Comparison of ENCODE assay signal across 26 cellular contexts in genomic region chr10:72184156-72184555, GRCh38. TPM values are rescaled to one million over a fixed set of nuclear protein-coding genes. Genes with fewer than 3 reads are reported as not detected.
DNase-seq lines count a peak whose midpoint lies in the region; ATAC-seq, FAIRE-seq and TF ChIP-seq lines count a peak whose summit lies in the region.
"Had no signal": no experiment of that assay in that cellular context is flagged by ENCODE, and none has a peak within 500 bp of the region (broad histone marks: within the 10 kb centered on the region; RNA-seq: fewer than 3 reads in every experiment).

No MANE protein-coding gene starts in this region.

- no peaks in the 10 kb centered on the region for H3K79me2 ChIP-seq in HCT116 (ENCODE audit: insufficient read depth, low read length)

- H3K9me2 ChIP-seq in HCT116 (ENCODE audit: insufficient read depth), result no peaks in the 10 kb centered on the region

- intact Hi-C loops in HCT116 (cut with micrococcal nuclease), result no loop called here

- POLR2A ChIA-PET in HCT116 (lab: Charles Lee), result no interaction called here

- peak overlapping the region; percentile 64 for H3K27ac Mint-ChIP-seq in central memory CD8-positive, alpha-beta T cell (ENCODE audit: low read depth)
- H3K27ac Mint-ChIP-seq: CD14-positive monocyte; CD4-positive, alpha-beta memory T cell; CD4-positive, CD25-positive, alpha-beta regulatory T cell; CD8-positive, alpha-beta memory T cell had no signal

- no peak for DNase-seq in HCT116 (ENCODE audit: low read depth, low spot score)
- no peak for DNase-seq in central memory CD8-positive, alpha-beta T cell (ENCODE audit: low spot score in 2 of 2)
- no peak for DNase-seq in hepatic stellate cell (ENCODE audit: low spot score)
- no peak for DNase-seq in RCC 7860 (ENCODE audit: low spot score)
- DNase-seq: ACHN; BE2C; C1 segment of cervical spinal cord; CD4-positive, alpha-beta memory T cell; CD4-positive, CD25-positive, alpha-beta regulatory T cell; CD8-positive, alpha-beta memory T cell; COR-L47; DMS 273 treated with DMSO at 0.1 percent for 48 hours; DMS153; DMS53; DMS79; DND-41; EL; GF-D8 had no signal

- TF ChIP-seq CTCF in HCT116 (IDR thresholded peaks at IDR 0.05 in 2 of 3, conservative IDR thresholded peaks at IDR 0.05 in 1 of 3; ENCODE audit: borderline replicate concordance in 1 of 3, insufficient read depth in 1 of 3, low read depth in 2 of 3, low read length in 2 of 3), result no peak

- peaks cover 6% of the 10 kb centered on the region for H3K9me3 Mint-ChIP-seq in central memory CD8-positive, alpha-beta T cell

- H3K27me3 Mint-ChIP-seq in central memory CD8-positive, alpha-beta T cell, result no peaks in the 10 kb centered on the region
- H3K27me3 Mint-ChIP-seq: CD4-positive, alpha-beta memory T cell; CD4-positive, CD25-positive, alpha-beta regulatory T cell; CD8-positive, alpha-beta memory T cell had no signal

- ATAC-seq in HCT116 (no peak), HG03442 (IDR thresholded peaks at IDR 0.05; ENCODE audit: unreplicated experiment) (no peak)
- ATAC-seq in central memory CD8-positive, alpha-beta T cell (replicated peaks; ENCODE audit: extremely low read depth, poor library complexity, severe bottlenecking), result no peak

- no peak overlapping the region for H3K4me3 Mint-ChIP-seq in central memory CD8-positive, alpha-beta T cell
- H3K4me3 Mint-ChIP-seq: CD14-positive monocyte; CD4-positive, alpha-beta memory T cell; CD4-positive, CD25-positive, alpha-beta regulatory T cell; CD8-positive, alpha-beta memory T cell had no signal

- peaks cover 13% of the 10 kb centered on the region for H3K36me3 Mint-ChIP-seq in central memory CD8-positive, alpha-beta T cell (ENCODE audit: insufficient read depth)

- H3K9me3 ChIP-seq in HCT116 (ENCODE audit: control insufficient read depth in 1 of 2, insufficient read depth in 1 of 2, low read depth in 1 of 2, low read length in 2 of 2), result peaks cover 0 to 9% of the 10 kb centered on the region in 2 experiments; a peak in 3 of 4 replicates
- H3K9me3 ChIP-seq: BE2C had no signal

- no peaks in the 10 kb centered on the region for H3K4me1 ChIP-seq in HCT116 (ENCODE audit: control insufficient read depth in 1 of 2, insufficient read depth in 2 of 2, low read length in 2 of 2)

- CTCF ChIA-PET in HCT116 (lab: Charles Lee), result no interaction called here

- FAIRE-seq in A204.1 (lab: Jason Lieb, UNC), result peak; percentile 21
- peak; percentile 29 for FAIRE-seq in TTC549 (lab: Jason Lieb, UNC)
- FAIRE-seq in RCC 7860 (lab: Jason Lieb, UNC), result no peak
- FAIRE-seq: GM12891, GM19239 had no signal

- peaks cover 0 to 9% of the 10 kb centered on the region in 2 experiments; a peak in 1 of 4 replicates for H3K36me3 ChIP-seq in HCT116 (ENCODE audit: control insufficient read depth in 1 of 2, insufficient read depth in 2 of 2, low read length in 2 of 2)

- H3K4me1 Mint-ChIP-seq in central memory CD8-positive, alpha-beta T cell, result peaks cover 5% of the 10 kb centered on the region

- no peak overlapping the region for H2AFZ ChIP-seq in HCT116 (ENCODE audit: low read depth, low read length, poor library complexity, severe bottlenecking)

- no peaks in the 10 kb centered on the region for H3K27me3 ChIP-seq in HCT116 (ENCODE audit: insufficient read depth, low read length)
- H3K27me3 ChIP-seq: BE2C, BLaER1 had no signal

- RAD21 ChIA-PET in HCT116 (lab: Charles Lee; ENCODE audit: low non-redundant PET in 1 of 2, low total read pairs in 2 of 2, uncharacterized antibody in 2 of 2, unreplicated experiment in 2 of 2), result no interaction called here

- BruUV-seq in HCT116 (replicated peaks; lab: Mats Ljungman, UMichigan), result no TSS peak

- no peak for TF ChIP-seq RAD21 in HCT116 (IDR thresholded peaks at IDR 0.05; ENCODE audit: low read depth)

- no peak overlapping the region for H3K27ac ChIP-seq in HCT116 (ENCODE audit: low read depth, low read length)
- H3K27ac ChIP-seq: 22Rv1, BLaER1 had no signal

- H3K4me2 ChIP-seq in HCT116 (ENCODE audit: low read length), result no peak overlapping the region
- H3K4me2 ChIP-seq: BLaER1 had no signal

- H3K9ac ChIP-seq in HCT116 (ENCODE audit: low read length), result no peak overlapping the region
- H3K9ac ChIP-seq: BLaER1 had no signal

- H4K20me1 ChIP-seq in HCT116 (ENCODE audit: insufficient read depth), result no peaks in the 10 kb centered on the region
- H4K20me1 ChIP-seq: BLaER1 had no signal

- no peak for TF ChIP-seq POLR2A in HCT116 (IDR thresholded peaks at IDR 0.05; ENCODE audit: borderline replicate concordance, extremely low read depth, insufficient read depth, insufficient read length)

- H3K4me3 ChIP-seq in HCT116 (replicated peaks in 1 of 2; ENCODE audit: low read depth in 1 of 2, low read length in 2 of 2), result no peak overlapping the region
- H3K4me3 ChIP-seq: BLaER1 had no signal

TF ChIP-seq in HCT116, 20 proteins besides CTCF, POLR2A, EP300 and RAD21:
- TF ChIP-seq SP1 (IDR thresholded peaks at IDR 0.05; ENCODE audit: low read depth), result no peak
- no peak for TF ChIP-seq FOSL1 (IDR thresholded peaks at IDR 0.05; ENCODE audit: low read depth)
- peak; percentile 48; the same call in 1 of the 2 replicates for TF ChIP-seq CBX3 (IDR thresholded peaks at IDR 0.05; ENCODE audit: low read depth)

RNA-seq across cellular contexts. Expression of gene ANAPC16, which starts 31.7 kb away (rescaled TPM):
- 71.1 TPM for total RNA-seq in HCT116 (2021; ENCODE audit: unreplicated experiment)
- 64.1 and 72.3 TPM in 2 replicates for polyA plus RNA-seq in HCT116 (2012)

RNA-seq across cellular contexts. Expression of gene ASCC1, which starts 31.9 kb away (rescaled TPM):
- total RNA-seq in HCT116 (2021; ENCODE audit: unreplicated experiment), result 34.5 TPM
- 21.8 and 28.4 TPM in 2 replicates for polyA plus RNA-seq in HCT116 (2012)
